ENCODE assay signal across 8 cellular contexts in genomic region chr6:32971245-32971580, GRCh38. TPM values are rescaled to one million over a fixed set of nuclear protein-coding genes. Genes with fewer than 3 reads are reported as not detected.
DNase-seq lines count a peak whose midpoint lies in the region; ATAC-seq and TF ChIP-seq lines count a peak whose summit lies in the region.

No MANE protein-coding gene starts in this region.

- H3F3A ChIP-seq in MM.1S (ENCODE audit: insufficient read depth, low read length) = peaks cover 80% of the 10 kb centered on the region

- peaks cover 77% of the 10 kb centered on the region for H3K79me2 ChIP-seq in MM.1S (ENCODE audit: low read length)

- no peaks in the 10 kb centered on the region for H3K27me3 ChIP-seq in BLaER1 treated with 17β-estradiol and CSF1 and Interleukin-3, amounts not matched to agents 10 nM and 100 nM
- H3K27me3 ChIP-seq in MM.1S (replicated peaks; ENCODE audit: insufficient read depth, low read length) (no peaks in the 10 kb centered on the region), dorsolateral prefrontal cortex (no peaks in the 10 kb centered on the region)

- peaks cover 40 to 42% (median 41%) of the 10 kb centered on the region in 11 experiments for H3K36me3 ChIP-seq in BLaER1 treated with 17β-estradiol and CSF1 and Interleukin-3, amounts not matched to agents 10 nM and 100 nM
- H3K36me3 ChIP-seq in MM.1S (replicated peaks; ENCODE audit: insufficient read depth, low read length) = peaks cover 33% of the 10 kb centered on the region

- H3K27ac Mint-ChIP-seq in nephron = peak overlapping the region; percentile 100

- no peak for ATAC-seq in HG02610 (IDR thresholded peaks at IDR 0.05; ENCODE audit: unreplicated experiment)
- ATAC-seq in HG03342 (IDR thresholded peaks at IDR 0.05; ENCODE audit: unreplicated experiment) = no peak
- ATAC-seq in GM19324 (IDR thresholded peaks at IDR 0.05; ENCODE audit: low FRiP score, unreplicated experiment) = no peak

- peak overlapping the region; percentile 96 to 100 (median 99) for H3K9ac ChIP-seq in BLaER1 treated with 17β-estradiol and CSF1 and Interleukin-3, amounts not matched to agents 10 nM and 100 nM
- H3K9ac ChIP-seq in MM.1S (ENCODE audit: low read length) = peak overlapping the region; percentile 97

- H4K20me1 ChIP-seq in BLaER1 treated with 17β-estradiol and CSF1 and Interleukin-3, amounts not matched to agents 10 nM and 100 nM = peaks cover 41 to 42% (median 41%) of the 10 kb centered on the region in 11 experiments
- peaks cover 41% of the 10 kb centered on the region for H4K20me1 ChIP-seq in MM.1S (ENCODE audit: insufficient read depth, low read length)

- H3K27ac ChIP-seq in BLaER1 treated with 17β-estradiol and CSF1 and Interleukin-3, amounts not matched to agents 10 nM and 100 nM = peak overlapping the region; percentile 98 to 100 (median 100)
- H3K27ac ChIP-seq in MM.1S (ENCODE audit: low read length) (peak overlapping the region; percentile 100), dorsolateral prefrontal cortex (peak overlapping the region; percentile 99 to 100 (median 100))

- peaks cover 29% of the 10 kb centered on the region for H3K4me1 Mint-ChIP-seq in nephron

- no peaks in the 10 kb centered on the region for H3K9me3 Mint-ChIP-seq in nephron

- DNase-seq in MM.1S (no peak), dorsolateral prefrontal cortex (no peak), NCI-H774 (lab: John Stamatoyannopoulos, UW) (no peak)

- H3K9me3 ChIP-seq in BLaER1 treated with 17β-estradiol and CSF1 and Interleukin-3, amounts not matched to agents 10 nM and 100 nM (replicated peaks in 1 of 11) = peaks cover 0 to 12% (median 6%) of the 10 kb centered on the region in 11 experiments; a peak in 10 of 22 replicates
- no peaks in the 10 kb centered on the region for H3K9me3 ChIP-seq in MM.1S (replicated peaks; ENCODE audit: insufficient read depth, low read length)

- intact Hi-C loops in dorsolateral prefrontal cortex (cut with DNase I) = loop anchor here (5.0 kb wide), 7 partner anchors 79 to 794 kb away; partner anchors contain the start of genes PSMB9 (in 2 of the 2), TAP1 (in 2 of the 2), AGPAT1 (in 1 of the 2) and HSD17B8 (in 1 of the 2)

- H3K4me3 ChIP-seq in BLaER1 treated with 17β-estradiol and CSF1 and Interleukin-3, amounts not matched to agents 10 nM and 100 nM = peak overlapping the region; percentile 67 to 99 (median 78)
- H3K4me3 ChIP-seq in MM.1S (ENCODE audit: low read length) = peak overlapping the region; percentile 79
- H3K4me3 ChIP-seq in dorsolateral prefrontal cortex = peak overlapping the region; percentile 61 to 100 (median 95)

- H3K36me3 Mint-ChIP-seq in nephron (ENCODE audit: low read depth) = peaks cover 42% of the 10 kb centered on the region

- no peak overlapping the region for H2AFZ ChIP-seq in MM.1S (ENCODE audit: low read length)

- no peak for TF ChIP-seq CTCF in MM.1S (IDR thresholded peaks at IDR 0.05; ENCODE audit: low read length)
- no peak for TF ChIP-seq CTCF in dorsolateral prefrontal cortex (IDR thresholded peaks at IDR 0.05 in 54 of 56, conservative IDR thresholded peaks at IDR 0.05 in 2 of 56; ENCODE audit: low read depth in 1 of 56, partially characterized antibody in 56 of 56)
- no peak for TF ChIP-seq CTCF in nephron (IDR thresholded peaks at IDR 0.05; ENCODE audit: unreplicated experiment in 3 of 3)

- peaks cover 27 to 34% (median 32%) of the 10 kb centered on the region in 10 experiments for H3K4me1 ChIP-seq in BLaER1 treated with 17β-estradiol and CSF1 and Interleukin-3, amounts not matched to agents 10 nM and 100 nM
- H3K4me1 ChIP-seq in MM.1S (ENCODE audit: low read length) = peaks cover 27% of the 10 kb centered on the region

- H3K9me2 ChIP-seq in MM.1S (replicated peaks; ENCODE audit: insufficient read depth, low read length) = no peaks in the 10 kb centered on the region

- peak overlapping the region; percentile 92 to 98 (median 95) for H3K4me3 Mint-ChIP-seq in nephron

- no peaks in the 10 kb centered on the region for H3K27me3 Mint-ChIP-seq in nephron (ENCODE audit: low read depth)

- peak overlapping the region; percentile 71 to 90 (median 80) for H3K4me2 ChIP-seq in BLaER1 treated with 17β-estradiol and CSF1 and Interleukin-3, amounts not matched to agents 10 nM and 100 nM
- peak overlapping the region; percentile 87 for H3K4me2 ChIP-seq in MM.1S (ENCODE audit: low read depth, low read length)

RNA-seq across cellular contexts. Expression of gene BRD2, which starts 2.8 kb away (rescaled TPM):
- 100 to 1,000 TPM; 107 to 197 (median 134) TPM for total RNA-seq in dorsolateral prefrontal cortex

RNA-seq across cellular contexts. Expression of gene HLA-DMA, which starts 18.3 kb away (rescaled TPM):
- total RNA-seq in dorsolateral prefrontal cortex = 10 to 100 TPM in 91 of 120 experiments, 1 to 10 TPM in 29; 5.0 to 44.2 (median 15.1) TPM

RNA-seq across cellular contexts. Expression of gene HLA-DMB, which starts 30.4 kb away (rescaled TPM):
- total RNA-seq in dorsolateral prefrontal cortex = 10 to 100 TPM in 63 of 120 experiments, 1 to 10 TPM in 57; 2.4 to 46.1 (median 10.3) TPM

RNA-seq across cellular contexts. Expression of gene HLA-DOA, which starts 38.2 kb away (rescaled TPM):
- total RNA-seq in dorsolateral prefrontal cortex = 1 to 10 TPM in 118 of 120 experiments, under 1 TPM in 2; 0.64 to 9.6 (median 3.2) TPM
